In genomic region chr18:67692811-67693210, GRCh38 we compare ENCODE assay signal across 22 cellular contexts.
"Had no signal": no experiment of that assay in that cellular context is flagged by ENCODE, and none has a peak within 500 bp of the region (broad histone marks: within the 10 kb centered on the region; RNA-seq: fewer than 3 reads in every experiment).

No MANE protein-coding gene starts in this region.

- H3K36me3 ChIP-seq: Peyer's patch had no signal

- H3K27ac ChIP-seq: body of pancreas, Peyer's patch, RWPE1 had no signal

- H3K27me3 Mint-ChIP-seq: activated CD8-positive, alpha-beta T cell treated with anti-CD3 and anti-CD28 coated beads for 36 hours; activated naive CD8-positive, alpha-beta T cell treated with anti-CD3 and anti-CD28 coated beads, Interleukin-2, amount 10 ng/mL, durations not matched to agents 7 days and 5 days; central memory CD8-positive, alpha-beta T cell had no signal

- H3K9me3 ChIP-seq: body of pancreas, Peyer's patch had no signal

- H3K4me1 Mint-ChIP-seq: activated naive CD8-positive, alpha-beta T cell treated with anti-CD3 and anti-CD28 coated beads, Interleukin-2, amount 10 ng/mL, durations not matched to agents 7 days and 5 days; central memory CD8-positive, alpha-beta T cell had no signal

- H3K27ac Mint-ChIP-seq: activated CD8-positive, alpha-beta T cell treated with anti-CD3 and anti-CD28 coated beads for 36 hours; activated naive CD8-positive, alpha-beta T cell treated with anti-CD3 and anti-CD28 coated beads, Interleukin-2, amount 10 ng/mL, durations not matched to agents 7 days and 5 days; T-helper 1 cell treated with Interleukin-12 subunit alpha and Interleukin-12 subunit beta and Interleukin-4 antibody, amounts not matched to agents 30 μg/mL and 1 μg/mL, for 36 hours had no signal

- H3K4me3 Mint-ChIP-seq: activated CD8-positive, alpha-beta T cell treated with anti-CD3 and anti-CD28 coated beads for 36 hours; activated naive CD8-positive, alpha-beta T cell treated with anti-CD3 and anti-CD28 coated beads, Interleukin-2, amount 10 ng/mL, durations not matched to agents 7 days and 5 days; central memory CD8-positive, alpha-beta T cell; T-helper 1 cell treated with Interleukin-12 subunit alpha and Interleukin-12 subunit beta and Interleukin-4 antibody, amounts not matched to agents 30 μg/mL and 1 μg/mL, for 36 hours had no signal

- H3K36me3 Mint-ChIP-seq: activated naive CD8-positive, alpha-beta T cell treated with anti-CD3 and anti-CD28 coated beads, Interleukin-2, amount 10 ng/mL, durations not matched to agents 7 days and 5 days had no signal

- H3K9me3 Mint-ChIP-seq: T-helper 1 cell treated with Interleukin-12 subunit alpha and Interleukin-12 subunit beta and Interleukin-4 antibody, amounts not matched to agents 30 μg/mL and 1 μg/mL, for 36 hours had no signal

- ATAC-seq: activated CD4-positive, CD25-positive, alpha-beta regulatory T cell treated with anti-CD3 and anti-CD28 coated beads, Interleukin-2, amount 50 U/mL, for 24 hours; activated CD8-positive, alpha-beta T cell treated with anti-CD3 and anti-CD28 coated beads for 36 hours; body of pancreas; K562 had no signal

- H3K4me3 ChIP-seq: body of pancreas, K562, Peyer's patch had no signal

- DNase-seq: activated CD4-positive, alpha-beta T cell treated with anti-CD3 and anti-CD28 coated beads for 4 hours; activated CD8-positive, alpha-beta memory T cell treated with anti-CD3 and anti-CD28 coated beads, Interleukin-2, amount 50 U/mL, for 4 hours; activated CD8-positive, alpha-beta T cell treated with anti-CD3 and anti-CD28 coated beads for 36 hours; activated naive CD4-positive, alpha-beta T cell treated with anti-CD3 and anti-CD28 coated beads, Interleukin-2, amount 50 U/mL, for 16 hours; activated naive CD8-positive, alpha-beta T cell treated with anti-CD3 and anti-CD28 coated beads, Interleukin-2, amount 10 ng/mL, durations not matched to agents 7 days and 5 days; aorta; body of pancreas; Kasumi-1; NCI-H1105; NCI-H1436; NCI-H1694 treated with DMSO at 0.1 percent for 48 hours; NCI-H2029 treated with DMSO at 0.1 percent for 48 hours; NCI-H345; NCI-H510A; NCI-H69; Peyer's patch; Right ventricle myocardium superior had no signal

- H3K27me3 ChIP-seq: body of pancreas, Peyer's patch had no signal

- H3K4me1 ChIP-seq: body of pancreas, Peyer's patch had no signal
